In genomic region chr2:39378968-39379367, GRCh38 we compare ENCODE assay signal across 26 cellular contexts. TPM values are rescaled to one million over a fixed set of nuclear protein-coding genes. Genes with fewer than 3 reads are reported as not detected.
DNase-seq lines count a peak whose midpoint lies in the region; ATAC-seq, FAIRE-seq and TF ChIP-seq lines count a peak whose summit lies in the region.
"Had no signal": no experiment of that assay in that cellular context is flagged by ENCODE, and none has a peak within 500 bp of the region (broad histone marks: within the 10 kb centered on the region; RNA-seq: fewer than 3 reads in every experiment).

No MANE protein-coding gene starts in this region.

- TF ChIP-seq POLR2A in tibial nerve (IDR thresholded peaks at IDR 0.05), result no peak

- H3K4me1 Mint-ChIP-seq in astrocyte (ENCODE audit: low read depth, unreplicated experiment), result peaks cover 43% of the 10 kb centered on the region
- H3K4me1 Mint-ChIP-seq in activated CD8-positive, alpha-beta memory T cell treated with anti-CD3 and anti-CD28 coated beads, Interleukin-2, amount 10 ng/mL, durations not matched to agents 7 days and 5 days, result peaks cover 9% of the 10 kb centered on the region
- H3K4me1 Mint-ChIP-seq in activated CD8-positive, alpha-beta T cell treated with anti-CD3 and anti-CD28 coated beads for 36 hours (ENCODE audit: low read depth), result peaks cover 26% of the 10 kb centered on the region

- H3K4me3 ChIP-seq in heart right ventricle, result no peak overlapping the region
- H3K4me3 ChIP-seq in astrocyte (ENCODE audit: insufficient read depth, low read depth, low read length), result no peak overlapping the region
- H3K4me3 ChIP-seq in pancreas, result no peak overlapping the region
- no peak overlapping the region for H3K4me3 ChIP-seq in tibial nerve
- H3K4me3 ChIP-seq: gastroesophageal sphincter, PC-9 had no signal

- no peaks in the 10 kb centered on the region for H3K27me3 ChIP-seq in heart right ventricle
- H3K27me3 ChIP-seq in astrocyte (ENCODE audit: insufficient read depth, low read length), result no peaks in the 10 kb centered on the region
- no peaks in the 10 kb centered on the region for H3K27me3 ChIP-seq in pancreas
- no peaks in the 10 kb centered on the region for H3K27me3 ChIP-seq in tibial nerve
- H3K27me3 ChIP-seq: BE2C, gastroesophageal sphincter had no signal

- H3K79me2 ChIP-seq in astrocyte (ENCODE audit: insufficient read depth, low read length), result peaks cover 89% of the 10 kb centered on the region

- FAIRE-seq in astrocyte (lab: Jason Lieb, UNC) (no peak), pancreas (lab: Jason Lieb, UNC) (peak; percentile 54)

- no peak for TF ChIP-seq CTCF in heart right ventricle (IDR thresholded peaks at IDR 0.05)
- TF ChIP-seq CTCF in astrocyte (IDR thresholded peaks at IDR 0.05; ENCODE audit: insufficient read depth, low read depth, low read length), result no peak
- no peak for TF ChIP-seq CTCF in pancreas (IDR thresholded peaks at IDR 0.05)
- no peak for TF ChIP-seq CTCF in tibial nerve (IDR thresholded peaks at IDR 0.05)
- no peak for TF ChIP-seq CTCF in activated CD8-positive, alpha-beta T cell treated with anti-CD3 and anti-CD28 coated beads for 36 hours (IDR thresholded peaks at IDR 0.05)

- H3K4me1 ChIP-seq in heart right ventricle (peaks cover 2 to 68% (median 53%) of the 10 kb centered on the region in 9 donors), astrocyte (ENCODE audit: insufficient read depth, low read length) (peaks cover 22% of the 10 kb centered on the region), pancreas (peaks cover 21 to 30% (median 22%) of the 10 kb centered on the region in 3 donors), tibial nerve (peaks cover 0 to 53% (median 25%) of the 10 kb centered on the region in 4 donors)

- H3K9me3 ChIP-seq in heart right ventricle (peaks cover 0 to 8% (median 0%) of the 10 kb centered on the region in 11 donors), astrocyte (ENCODE audit: insufficient read depth, low read depth, low read length) (no peaks in the 10 kb centered on the region), pancreas (no peaks in the 10 kb centered on the region), tibial nerve (no peaks in the 10 kb centered on the region)
- H3K9me3 ChIP-seq: BE2C, gastroesophageal sphincter had no signal

- H3K36me3 ChIP-seq in heart right ventricle, result peaks cover 0 to 29% (median 0%) of the 10 kb centered on the region in 9 donors
- peaks cover 3% of the 10 kb centered on the region for H3K36me3 ChIP-seq in astrocyte (ENCODE audit: insufficient read depth, low read length)
- H3K36me3 ChIP-seq in pancreas, result no peaks in the 10 kb centered on the region
- peaks cover 0 to 22% (median 0%) of the 10 kb centered on the region in 3 donors for H3K36me3 ChIP-seq in tibial nerve
- H3K36me3 ChIP-seq: BE2C had no signal

- H3K27ac Mint-ChIP-seq in astrocyte (ENCODE audit: unreplicated experiment), result peak overlapping the region; percentile 29
- H3K27ac Mint-ChIP-seq in activated CD8-positive, alpha-beta memory T cell treated with anti-CD3 and anti-CD28 coated beads, Interleukin-2, amount 10 ng/mL, durations not matched to agents 7 days and 5 days, result no peak overlapping the region
- H3K27ac Mint-ChIP-seq in activated CD8-positive, alpha-beta T cell treated with anti-CD3 and anti-CD28 coated beads for 36 hours, result no peak overlapping the region
- H3K27ac Mint-ChIP-seq: activated B cell treated with CpG ODN at 0.5 μM for 24 hours; activated naive CD8-positive, alpha-beta T cell had no signal

- no peak overlapping the region for H3K9ac ChIP-seq in astrocyte (ENCODE audit: low read length)
- H3K9ac ChIP-seq: parathyroid adenoma had no signal

- TF ChIP-seq EP300 in tibial nerve (IDR thresholded peaks at IDR 0.05), result no peak

- H3K4me3 Mint-ChIP-seq in astrocyte (ENCODE audit: unreplicated experiment), result no peak overlapping the region
- no peak overlapping the region for H3K4me3 Mint-ChIP-seq in activated CD8-positive, alpha-beta memory T cell treated with anti-CD3 and anti-CD28 coated beads, Interleukin-2, amount 10 ng/mL, durations not matched to agents 7 days and 5 days
- no peak overlapping the region for H3K4me3 Mint-ChIP-seq in activated CD8-positive, alpha-beta T cell treated with anti-CD3 and anti-CD28 coated beads for 36 hours
- H3K4me3 Mint-ChIP-seq: activated B cell treated with CpG ODN at 0.5 μM for 24 hours; activated naive CD8-positive, alpha-beta T cell; H9; IgD-negative memory B cell; nephron had no signal

- 18 to 25% methylated on average over 1 of the region's 1 CpG for WGBS in heart right ventricle, 2 donors
- WGBS in pancreas, 2 donors, result 3 to 12% methylated on average over 1 of the region's 1 CpG
- WGBS in tibial nerve, 2 donors, result 23 to 29% methylated on average over 1 of the region's 1 CpG

- H3K36me3 Mint-ChIP-seq in astrocyte (ENCODE audit: low read depth, unreplicated experiment), result peaks cover 11% of the 10 kb centered on the region
- peaks cover 10% of the 10 kb centered on the region for H3K36me3 Mint-ChIP-seq in activated CD8-positive, alpha-beta memory T cell treated with anti-CD3 and anti-CD28 coated beads, Interleukin-2, amount 10 ng/mL, durations not matched to agents 7 days and 5 days
- peaks cover 14% of the 10 kb centered on the region for H3K36me3 Mint-ChIP-seq in activated CD8-positive, alpha-beta T cell treated with anti-CD3 and anti-CD28 coated beads for 36 hours (ENCODE audit: low read depth)

- ATAC-seq in heart right ventricle (peak in 1 of 8 donors; percentile 15), left ventricle myocardium superior (no peak), pancreas (no peak)
- no peak for ATAC-seq in activated CD8-positive, alpha-beta memory T cell treated with anti-CD3 and anti-CD28 coated beads, Interleukin-2, amount 10 ng/mL, durations not matched to agents 7 days and 5 days
- no peak for ATAC-seq in activated CD8-positive, alpha-beta T cell treated with anti-CD3 and anti-CD28 coated beads for 36 hours

- intact Hi-C loops in heart right ventricle (cut with DNase I) (loop anchor here in 8 of 10 donors (1.0 to 10.0 kb wide), 11 partner anchors 58 to 356 kb away; partner anchors contain the start of gene MAP4K3 (in 3 of the 8)), left ventricle myocardium superior (cut with micrococcal nuclease) (no loop called here), pancreas (cut with DNase I) (no loop called here)
- intact Hi-C loops in activated CD8-positive, alpha-beta T cell treated with anti-CD3 and anti-CD28 coated beads for 36 hours (cut with micrococcal nuclease), result loop anchor here (2.0 kb wide), 1 partner anchor 134 kb away; no protein-coding TSS in a partner anchor

- POLR2A ChIA-PET in activated CD8-positive, alpha-beta T cell treated with anti-CD3 and anti-CD28 coated beads for 36 hours (lab: Charles Lee), result no interaction called here

- no peaks in the 10 kb centered on the region for H3K27me3 Mint-ChIP-seq in astrocyte (ENCODE audit: low read depth, unreplicated experiment)
- no peaks in the 10 kb centered on the region for H3K27me3 Mint-ChIP-seq in activated CD8-positive, alpha-beta memory T cell treated with anti-CD3 and anti-CD28 coated beads, Interleukin-2, amount 10 ng/mL, durations not matched to agents 7 days and 5 days
- H3K27me3 Mint-ChIP-seq in activated CD8-positive, alpha-beta T cell treated with anti-CD3 and anti-CD28 coated beads for 36 hours, result no peaks in the 10 kb centered on the region
- H3K27me3 Mint-ChIP-seq: activated B cell treated with CpG ODN at 0.5 μM for 24 hours; activated naive CD8-positive, alpha-beta T cell; IgD-negative memory B cell had no signal

- H2AFZ ChIP-seq in astrocyte (ENCODE audit: low read depth, low read length), result no peak overlapping the region
- H2AFZ ChIP-seq: parathyroid adenoma, PC-9 had no signal

- peaks cover 26% of the 10 kb centered on the region for H4K20me1 ChIP-seq in astrocyte (ENCODE audit: insufficient read depth, low read length)

- H3K27ac ChIP-seq in heart right ventricle (peak overlapping the region in 6 of 10 donors; percentile 11 to 73 (median 59)), astrocyte (ENCODE audit: low read depth, low read length) (no peak overlapping the region), pancreas (no peak overlapping the region), tibial nerve (peak overlapping the region in 3 of 4 donors; percentile 39 to 86 (median 85))
- H3K27ac ChIP-seq: parathyroid adenoma, PC-9 had no signal

- CTCF ChIA-PET in activated CD8-positive, alpha-beta memory T cell treated with anti-CD3 and anti-CD28 coated beads, Interleukin-2, amount 10 ng/mL, durations not matched to agents 7 days and 5 days (lab: Charles Lee), result interaction anchor here (0.8 to 4.9 kb wide), 7 partner anchors 11 to 357 kb away, joined by 3 to 35 read pairs (median 4); partner anchors contain the start of gene MAP4K3
- CTCF ChIA-PET in activated CD8-positive, alpha-beta T cell treated with anti-CD3 and anti-CD28 coated beads for 36 hours (lab: Charles Lee), result interaction anchor here (0.7 to 6.0 kb wide), 16 partner anchors 9 to 415 kb away, joined by 3 to 41 read pairs (median 4); no protein-coding TSS in a partner anchor

- H3K9me3 Mint-ChIP-seq in astrocyte (ENCODE audit: unreplicated experiment), result no peaks in the 10 kb centered on the region
- H3K9me3 Mint-ChIP-seq in activated CD8-positive, alpha-beta memory T cell treated with anti-CD3 and anti-CD28 coated beads, Interleukin-2, amount 10 ng/mL, durations not matched to agents 7 days and 5 days (ENCODE audit: low read depth), result no peaks in the 10 kb centered on the region
- H3K9me3 Mint-ChIP-seq in activated CD8-positive, alpha-beta T cell treated with anti-CD3 and anti-CD28 coated beads for 36 hours, result peaks cover 2% of the 10 kb centered on the region

- no peak overlapping the region for H3K4me2 ChIP-seq in astrocyte (ENCODE audit: low read length)
- H3K4me2 ChIP-seq: PC-9 had no signal

- DNase-seq in heart right ventricle (no peak), left ventricle myocardium superior (no peak), astrocyte (ENCODE audit: low read depth) (peak; percentile 31), pancreas (no peak), tibial nerve (ENCODE audit: low spot score in 2 of 2) (no peak)
- DNase-seq in activated CD8-positive, alpha-beta memory T cell treated with anti-CD3 and anti-CD28 coated beads, Interleukin-2, amount 10 ng/mL, durations not matched to agents 7 days and 5 days, result no peak
- DNase-seq in activated CD8-positive, alpha-beta T cell treated with anti-CD3 and anti-CD28 coated beads for 36 hours, result no peak
- no peak for DNase-seq in stimulated activated CD4-positive, alpha-beta T cell treated with anti-CD3 and anti-CD28 coated beads, Interleukin-1b, Interleukin-23, amount 100 ng/mL, for 48 hours
- DNase-seq: activated B cell treated with CpG ODN at 0.5 μM for 24 hours; activated CD4-positive, alpha-beta T cell treated with anti-CD3 and anti-CD28 coated beads, Interleukin-2, amount 50 U/mL, for 4 hours; activated CD8-positive, alpha-beta memory T cell treated with anti-CD3 and anti-CD28 coated beads, Interleukin-2, amount 50 U/mL, for 4 hours; aorta; central memory CD4-positive, alpha-beta T cell; DMS153; H9; NCI-H187; NK-92 treated with Interleukin-12 subunit alpha and Interleukin-12 subunit beta, amount 100 ng/mL, for 24 hours; Right ventricle myocardium superior; stimulated activated naive CD4-positive, alpha-beta T cell treated with Interleukin-2 at 50 U/mL for 16 hours had no signal

RNA-seq across cellular contexts. Expression of gene MAP4K3, which starts 58.1 kb away (rescaled TPM):
- 10 to 100 TPM; 27.6 to 49.0 (median 40.2) TPM for total RNA-seq in heart right ventricle
- 10 to 100 TPM in 1 of 2 donors, 1 to 10 TPM in 1; 8.1 to 41.5 TPM for polyA plus RNA-seq in heart right ventricle
- 31.4 TPM for total RNA-seq in left ventricle myocardium superior
- 49.3 and 58.1 TPM in 2 replicates for total RNA-seq in astrocyte
- 10 to 100 TPM; 12.5 to 23.1 (median 18.5) TPM for total RNA-seq in pancreas
- polyA plus RNA-seq in pancreas, result 10 to 100 TPM in 1 of 2 donors, 1 to 10 TPM in 1; 8.2 to 13.3 TPM
- 100 to 1,000 TPM in 1 of 4 donors, 10 to 100 TPM in 3; 54.4 to 102 (median 60.2) TPM for total RNA-seq in tibial nerve
- 10 to 100 TPM; 10.9 to 13.1 TPM for total RNA-seq in activated CD8-positive, alpha-beta memory T cell treated with anti-CD3 and anti-CD28 coated beads, Interleukin-2, amount 10 ng/mL, durations not matched to agents 7 days and 5 days
- 10 to 100 TPM in 1 of 2 experiments, 1 to 10 TPM in 1; 6.5 to 12.5 TPM for total RNA-seq in activated CD8-positive, alpha-beta T cell treated with anti-CD3 and anti-CD28 coated beads for 36 hours

Comparison
In these comparisons a context has a peak if more than half of its experiments do, and no peak if none do; other contexts are left out.
1. intact Hi-C loops: an anchor here in heart right ventricle (1.0 to 10.0 kb wide) and activated CD8-positive, alpha-beta T cell treated with anti-CD3 and anti-CD28 coated beads for 36 hours (2.0 kb wide); none called in left ventricle myocardium superior and pancreas.
2. H3K27ac ChIP-seq: peak in heart right ventricle (6 of 10) and tibial nerve (3 of 4); none in astrocyte (single experiment) and pancreas (0 of 4).